29 cellular contexts compared by ENCODE assay signal in the genomic region with DNA sequence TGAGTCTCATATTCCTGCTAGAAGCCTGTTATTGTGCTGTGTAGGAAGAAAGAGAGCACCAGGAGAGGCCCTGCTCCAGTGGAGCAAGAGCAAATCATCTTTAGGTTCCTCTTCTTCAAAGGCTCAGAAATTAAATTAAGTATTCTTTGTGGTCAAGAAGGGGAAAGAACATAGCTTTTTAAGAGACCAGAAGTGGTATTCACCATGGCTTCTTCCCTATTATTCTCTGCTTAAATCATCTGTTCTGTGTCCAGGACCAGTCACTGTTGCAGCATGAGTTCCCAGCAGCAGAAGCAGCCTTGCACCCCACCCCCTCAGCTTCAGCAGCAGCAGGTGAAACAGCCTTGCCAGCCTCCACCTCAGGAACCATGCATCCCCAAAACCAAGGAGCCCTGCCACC. TPM values are rescaled to one million over a fixed set of nuclear protein-coding genes. Genes with fewer than 3 reads are reported as not detected.
"Had no signal": no experiment of that assay in that cellular context is flagged by ENCODE, and none has a peak within 500 bp of the region (broad histone marks: within the 10 kb centered on the region; RNA-seq: fewer than 3 reads in every experiment).

No MANE protein-coding gene starts in this region.

- H3K4me1 Mint-ChIP-seq: activated B cell treated with CpG ODN at 0.5 μM for 24 hours; activated T-helper 17 cell treated with anti-CD3 and anti-CD28 coated beads, Interleukin-2, amount 50 U/mL, for 72 hours; brain had no signal

- H3K9me3 ChIP-seq: esophagus muscularis mucosa, gastroesophageal sphincter, right lobe of liver, stomach, suprapubic skin had no signal

- H3K4me3 ChIP-seq: esophagus muscularis mucosa, gastroesophageal sphincter, right lobe of liver, stomach, suprapubic skin, tibial nerve had no signal

- H3K36me3 Mint-ChIP-seq: activated naive CD4-positive, alpha-beta T cell treated with anti-CD3 and anti-CD28 coated beads, Interleukin-2, amount 50 U/mL, for 72 hours; brain had no signal

- H3K27me3 ChIP-seq: esophagus muscularis mucosa, gastroesophageal sphincter, right lobe of liver, stomach, suprapubic skin, tibial nerve had no signal

- H3K4me3 Mint-ChIP-seq: activated B cell treated with CpG ODN at 0.5 μM for 24 hours; activated CD4-positive, alpha-beta T cell treated with anti-CD3 and anti-CD28 coated beads for 36 hours; activated T-cell treated with anti-CD3 and anti-CD28 coated beads, Interleukin-2, amount 50 U/mL, for 24 hours; activated T-helper 17 cell treated with anti-CD3 and anti-CD28 coated beads, Interleukin-2, amount 50 U/mL, for 72 hours; brain had no signal

- ATAC-seq: activated T-helper 17 cell treated with anti-CD3 and anti-CD28 coated beads, Interleukin-2, amount 50 U/mL, for 72 hours; gastroesophageal sphincter; left colon had no signal

- H3K36me3 ChIP-seq: esophagus muscularis mucosa, gastroesophageal sphincter, right lobe of liver, stomach, suprapubic skin, tibial nerve had no signal

- H3K27ac ChIP-seq: esophagus muscularis mucosa, gastroesophageal sphincter, right lobe of liver, stomach, suprapubic skin, tibial nerve had no signal

- H3K27ac Mint-ChIP-seq: activated B cell treated with CpG ODN at 0.5 μM for 24 hours; activated CD4-positive, alpha-beta T cell treated with anti-CD3 and anti-CD28 coated beads for 36 hours; activated naive CD4-positive, alpha-beta T cell treated with anti-CD3 and anti-CD28 coated beads, Interleukin-2, amount 50 U/mL, for 72 hours; activated T-cell treated with anti-CD3 and anti-CD28 coated beads, Interleukin-2, amount 50 U/mL, for 24 hours; activated T-helper 17 cell treated with anti-CD3 and anti-CD28 coated beads, Interleukin-2, amount 50 U/mL, for 72 hours; brain had no signal

- H3K9me3 Mint-ChIP-seq: activated T-cell treated with anti-CD3 and anti-CD28 coated beads, Interleukin-2, amount 50 U/mL, for 24 hours; activated T-helper 17 cell treated with anti-CD3 and anti-CD28 coated beads, Interleukin-2, amount 50 U/mL, for 72 hours had no signal

- FAIRE-seq: urothelium cell line had no signal

- DNase-seq: activated B cell treated with CpG ODN at 0.5 μM for 24 hours; activated CD4-positive, alpha-beta T cell treated with anti-CD3 and anti-CD28 coated beads for 36 hours; activated CD4-positive, alpha-beta T cell treated with anti-CD3 and anti-CD28 coated beads, Interleukin-2, amount 50 U/mL, for 4 hours; activated CD8-positive, alpha-beta memory T cell treated with anti-CD3 and anti-CD28 coated beads for 24 hours; activated CD8-positive, alpha-beta memory T cell treated with anti-CD3 and anti-CD28 coated beads, Interleukin-2, amount 50 U/mL, for 4 hours; activated T-cell treated with anti-CD3 and anti-CD28 coated beads, Interleukin-2, amount 50 U/mL, for 24 hours; aorta; central memory CD4-positive, alpha-beta T cell; dermis blood vessel endothelial cell; effector CD8-positive, alpha-beta T cell; islet precursor cell; left colon; mesenchymal stem cell; right lobe of liver; stimulated activated CD4-positive, alpha-beta T cell treated with anti-CD3 and anti-CD28 coated beads, Interleukin-1b, Interleukin-23, amount 100 ng/mL, for 48 hours; stomach; T1000 had no signal

- H3K4me1 ChIP-seq: esophagus muscularis mucosa, gastroesophageal sphincter, right lobe of liver, stomach, suprapubic skin, tibial nerve had no signal

RNA-seq across cellular contexts. Expression of a gene that starts 1.1 kb away (rescaled TPM):
- total RNA-seq: activated B cell treated with CpG ODN at 0.5 μM for 24 hours; activated CD4-positive, alpha-beta T cell treated with anti-CD3 and anti-CD28 coated beads for 36 hours; activated naive CD4-positive, alpha-beta T cell treated with anti-CD3 and anti-CD28 coated beads, Interleukin-2, amount 50 U/mL, for 72 hours; activated T-helper 17 cell treated with anti-CD3 and anti-CD28 coated beads, Interleukin-2, amount 50 U/mL, for 72 hours; aorta; dermis blood vessel endothelial cell; esophagus muscularis mucosa; left colon; mononuclear cell; occipital lobe; right lobe of liver; stomach; tibial nerve had no signal
- polyA plus RNA-seq: neural cell had no signal

RNA-seq across cellular contexts. Expression of a gene that starts 8.8 kb away (rescaled TPM):
- total RNA-seq: activated B cell treated with CpG ODN at 0.5 μM for 24 hours; activated CD4-positive, alpha-beta T cell treated with anti-CD3 and anti-CD28 coated beads for 36 hours; activated naive CD4-positive, alpha-beta T cell treated with anti-CD3 and anti-CD28 coated beads, Interleukin-2, amount 50 U/mL, for 72 hours; activated T-helper 17 cell treated with anti-CD3 and anti-CD28 coated beads, Interleukin-2, amount 50 U/mL, for 72 hours; aorta; dermis blood vessel endothelial cell; left colon; mononuclear cell; occipital lobe; right lobe of liver; stomach; tibial nerve had no signal
- polyA plus RNA-seq: neural cell had no signal

RNA-seq across cellular contexts. Expression of a gene that starts 25.2 kb away (rescaled TPM):
- total RNA-seq: activated B cell treated with CpG ODN at 0.5 μM for 24 hours; activated CD4-positive, alpha-beta T cell treated with anti-CD3 and anti-CD28 coated beads for 36 hours; activated naive CD4-positive, alpha-beta T cell treated with anti-CD3 and anti-CD28 coated beads, Interleukin-2, amount 50 U/mL, for 72 hours; activated T-helper 17 cell treated with anti-CD3 and anti-CD28 coated beads, Interleukin-2, amount 50 U/mL, for 72 hours; aorta; dermis blood vessel endothelial cell; left colon; mononuclear cell; occipital lobe; stomach; suprapubic skin; tibial nerve had no signal
- polyA plus RNA-seq: neural cell had no signal

RNA-seq across cellular contexts. Expression of a gene that starts 30.5 kb away (rescaled TPM):
- total RNA-seq: activated B cell treated with CpG ODN at 0.5 μM for 24 hours; activated CD4-positive, alpha-beta T cell treated with anti-CD3 and anti-CD28 coated beads for 36 hours; activated naive CD4-positive, alpha-beta T cell treated with anti-CD3 and anti-CD28 coated beads, Interleukin-2, amount 50 U/mL, for 72 hours; activated T-helper 17 cell treated with anti-CD3 and anti-CD28 coated beads, Interleukin-2, amount 50 U/mL, for 72 hours; dermis blood vessel endothelial cell; left colon; lower leg skin; mononuclear cell; suprapubic skin; tibial nerve had no signal
- polyA plus RNA-seq: neural cell had no signal

RNA-seq across cellular contexts. Expression of a gene that starts 39.3 kb away (rescaled TPM):
- total RNA-seq: activated B cell treated with CpG ODN at 0.5 μM for 24 hours; activated CD4-positive, alpha-beta T cell treated with anti-CD3 and anti-CD28 coated beads for 36 hours; activated naive CD4-positive, alpha-beta T cell treated with anti-CD3 and anti-CD28 coated beads, Interleukin-2, amount 50 U/mL, for 72 hours; activated T-helper 17 cell treated with anti-CD3 and anti-CD28 coated beads, Interleukin-2, amount 50 U/mL, for 72 hours; aorta; dermis blood vessel endothelial cell; esophagus muscularis mucosa; gastroesophageal sphincter; left colon; mononuclear cell; occipital lobe; right lobe of liver; stomach; tibial nerve had no signal
- polyA plus RNA-seq: aorta, neural cell had no signal
